ENCODE assay signal across 11 cellular contexts in the genomic region with DNA sequence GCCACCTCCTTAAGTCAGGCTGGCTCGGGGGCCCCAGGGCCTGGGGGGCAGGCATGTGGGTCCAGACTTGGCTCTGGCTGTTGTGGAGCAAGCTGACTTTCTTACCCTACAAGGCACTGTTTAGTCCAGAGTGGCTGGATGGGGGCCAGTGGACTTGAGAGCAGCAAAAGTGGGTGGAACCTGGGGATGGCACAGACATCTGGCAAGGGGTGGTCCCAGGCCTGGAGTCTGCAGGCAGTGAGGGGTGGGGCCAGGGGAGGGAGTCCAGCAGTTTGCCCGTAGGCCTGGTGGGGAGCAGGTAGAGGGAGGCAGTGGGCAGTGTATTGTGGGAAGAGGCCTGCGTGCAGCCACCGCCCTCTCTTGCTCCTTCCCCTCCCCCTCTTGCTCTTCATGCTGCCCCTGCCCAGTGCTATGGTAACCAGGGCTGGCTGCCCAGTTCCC. TPM values are rescaled to one million over a fixed set of nuclear protein-coding genes. Genes with fewer than 3 reads are reported as not detected.
A peak's percentile ranks its signal among the peaks of the same experiment; 100 is the strongest.
DNase-seq lines count a peak whose midpoint lies in the region; ATAC-seq and TF ChIP-seq lines count a peak whose summit lies in the region.
"Had no signal": no experiment of that assay in that cellular context is flagged by ENCODE, and none has a peak within 500 bp of the region (broad histone marks: within the 10 kb centered on the region; RNA-seq: fewer than 3 reads in every experiment).

No MANE protein-coding gene starts in this region.

- TF ChIP-seq CTCF in chondrocyte (IDR thresholded peaks at IDR 0.05): no peak

- no peak overlapping the region for H3K4me3 ChIP-seq in mesodermal cell (ENCODE audit: extremely low read depth, insufficient read depth, low read length, poor library complexity, severe bottlenecking)
- H3K4me3 ChIP-seq in CD8-positive, alpha-beta memory T cell (ENCODE audit: low read length): no peak overlapping the region
- no peak overlapping the region for H3K4me3 ChIP-seq in naive thymus-derived CD4-positive, alpha-beta T cell (ENCODE audit: low read length)

- H3K9me3 ChIP-seq in mesodermal cell (ENCODE audit: control insufficient read depth, low read length): no peaks in the 10 kb centered on the region
- H3K9me3 ChIP-seq in CD8-positive, alpha-beta memory T cell (ENCODE audit: low read length): no peaks in the 10 kb centered on the region
- H3K9me3 ChIP-seq in naive thymus-derived CD4-positive, alpha-beta T cell (ENCODE audit: control insufficient read depth in 2 of 3, low read length in 3 of 3): no peaks in the 10 kb centered on the region

- H3K27ac ChIP-seq in mesodermal cell (ENCODE audit: low read depth, low read length, severe bottlenecking): peak overlapping the region; percentile 87
- no peak overlapping the region for H3K27ac ChIP-seq in CD8-positive, alpha-beta memory T cell (ENCODE audit: low read depth, low read length)
- no peak overlapping the region for H3K27ac ChIP-seq in naive thymus-derived CD4-positive, alpha-beta T cell (ENCODE audit: low read depth, low read length)

- peak overlapping the region; percentile 36 for H3K4me3 Mint-ChIP-seq in activated naive CD8-positive, alpha-beta T cell treated with anti-CD3 and anti-CD28 coated beads, Interleukin-2, amount 10 ng/mL, durations not matched to agents 7 days and 5 days
- no peak overlapping the region for H3K4me3 Mint-ChIP-seq in activated naive CD8-positive, alpha-beta T cell treated with anti-CD3 and anti-CD28 coated beads, Interleukin-2, amount 50 U/mL, for 24 hours
- no peak overlapping the region for H3K4me3 Mint-ChIP-seq in chondrocyte (ENCODE audit: unreplicated experiment)
- no peak overlapping the region for H3K4me3 Mint-ChIP-seq in CD8-positive, alpha-beta memory T cell
- H3K4me3 Mint-ChIP-seq in naive thymus-derived CD8-positive, alpha-beta T cell: peak overlapping the region in 1 of 10 donors; percentile 48
- no peak overlapping the region for H3K4me3 Mint-ChIP-seq in naive thymus-derived CD4-positive, alpha-beta T cell
- H3K4me3 Mint-ChIP-seq: activated naive CD8-positive, alpha-beta T cell; CD4-positive, alpha-beta memory T cell had no signal

- peaks cover 42% of the 10 kb centered on the region for H3K4me1 Mint-ChIP-seq in activated naive CD8-positive, alpha-beta T cell treated with anti-CD3 and anti-CD28 coated beads, Interleukin-2, amount 10 ng/mL, durations not matched to agents 7 days and 5 days
- H3K4me1 Mint-ChIP-seq in activated naive CD8-positive, alpha-beta T cell treated with anti-CD3 and anti-CD28 coated beads, Interleukin-2, amount 50 U/mL, for 24 hours: peaks cover 17% of the 10 kb centered on the region
- H3K4me1 Mint-ChIP-seq in chondrocyte (ENCODE audit: low read depth): peaks cover 57% of the 10 kb centered on the region
- H3K4me1 Mint-ChIP-seq in CD8-positive, alpha-beta memory T cell: peaks cover 0 to 9% (median 3%) of the 10 kb centered on the region in 3 donors
- peaks cover 22 to 56% (median 38%) of the 10 kb centered on the region in 4 donors for H3K4me1 Mint-ChIP-seq in naive thymus-derived CD8-positive, alpha-beta T cell
- peaks cover 0 to 10% (median 6%) of the 10 kb centered on the region in 7 donors for H3K4me1 Mint-ChIP-seq in naive thymus-derived CD4-positive, alpha-beta T cell

- H3K9me3 Mint-ChIP-seq in activated naive CD8-positive, alpha-beta T cell treated with anti-CD3 and anti-CD28 coated beads, Interleukin-2, amount 10 ng/mL, durations not matched to agents 7 days and 5 days: no peaks in the 10 kb centered on the region
- no peaks in the 10 kb centered on the region for H3K9me3 Mint-ChIP-seq in activated naive CD8-positive, alpha-beta T cell treated with anti-CD3 and anti-CD28 coated beads, Interleukin-2, amount 50 U/mL, for 24 hours
- no peaks in the 10 kb centered on the region for H3K9me3 Mint-ChIP-seq in chondrocyte (ENCODE audit: low read depth)
- H3K9me3 Mint-ChIP-seq in CD8-positive, alpha-beta memory T cell: no peaks in the 10 kb centered on the region
- no peaks in the 10 kb centered on the region for H3K9me3 Mint-ChIP-seq in naive thymus-derived CD8-positive, alpha-beta T cell
- no peaks in the 10 kb centered on the region for H3K9me3 Mint-ChIP-seq in naive thymus-derived CD4-positive, alpha-beta T cell
- H3K9me3 Mint-ChIP-seq: CD4-positive, alpha-beta memory T cell had no signal

- CTCF ChIA-PET in CD8-positive, alpha-beta memory T cell (lab: Charles Lee): interaction anchor here (1.3 kb wide), 1 partner anchor 72 kb away, joined by 3 read pairs; no protein-coding TSS in a partner anchor
- CTCF ChIA-PET in naive thymus-derived CD4-positive, alpha-beta T cell (lab: Charles Lee): no interaction called here

- ATAC-seq in activated naive CD8-positive, alpha-beta T cell treated with anti-CD3 and anti-CD28 coated beads, Interleukin-2, amount 10 ng/mL, durations not matched to agents 7 days and 5 days (ENCODE audit: low read depth): no peak
- ATAC-seq in activated naive CD8-positive, alpha-beta T cell treated with anti-CD3 and anti-CD28 coated beads, Interleukin-2, amount 50 U/mL, for 24 hours: no peak
- no peak for ATAC-seq in naive thymus-derived CD8-positive, alpha-beta T cell
- no peak for ATAC-seq in naive thymus-derived CD4-positive, alpha-beta T cell
- no peak for ATAC-seq in activated CD4-positive, CD25-positive, alpha-beta regulatory T cell treated with anti-CD3 and anti-CD28 coated beads, Interleukin-2, amount 50 U/mL, for 24 hours

- H3K27me3 Mint-ChIP-seq in activated naive CD8-positive, alpha-beta T cell treated with anti-CD3 and anti-CD28 coated beads, Interleukin-2, amount 10 ng/mL, durations not matched to agents 7 days and 5 days: peaks cover 7% of the 10 kb centered on the region
- peaks cover 15% of the 10 kb centered on the region for H3K27me3 Mint-ChIP-seq in activated naive CD8-positive, alpha-beta T cell treated with anti-CD3 and anti-CD28 coated beads, Interleukin-2, amount 50 U/mL, for 24 hours
- H3K27me3 Mint-ChIP-seq in chondrocyte (ENCODE audit: low read depth): no peaks in the 10 kb centered on the region
- peaks cover 13 to 35% of the 10 kb centered on the region in 2 donors for H3K27me3 Mint-ChIP-seq in CD8-positive, alpha-beta memory T cell
- peaks cover 0 to 21% (median 8%) of the 10 kb centered on the region in 5 donors for H3K27me3 Mint-ChIP-seq in naive thymus-derived CD8-positive, alpha-beta T cell
- peaks cover 5 to 26% (median 9%) of the 10 kb centered on the region in 5 donors for H3K27me3 Mint-ChIP-seq in naive thymus-derived CD4-positive, alpha-beta T cell

- H3K4me1 ChIP-seq in mesodermal cell (ENCODE audit: control insufficient read depth, insufficient read depth, low read length, poor library complexity, severe bottlenecking): peaks cover 38% of the 10 kb centered on the region
- no peaks in the 10 kb centered on the region for H3K4me1 ChIP-seq in CD8-positive, alpha-beta memory T cell (ENCODE audit: insufficient read depth, low read length)
- no peaks in the 10 kb centered on the region for H3K4me1 ChIP-seq in naive thymus-derived CD4-positive, alpha-beta T cell (ENCODE audit: control insufficient read depth in 2 of 2, insufficient read depth in 2 of 2, low read length in 2 of 2)

- peak overlapping the region; percentile 81 for H3K27ac Mint-ChIP-seq in activated naive CD8-positive, alpha-beta T cell treated with anti-CD3 and anti-CD28 coated beads, Interleukin-2, amount 10 ng/mL, durations not matched to agents 7 days and 5 days
- H3K27ac Mint-ChIP-seq in activated naive CD8-positive, alpha-beta T cell treated with anti-CD3 and anti-CD28 coated beads, Interleukin-2, amount 50 U/mL, for 24 hours: no peak overlapping the region
- H3K27ac Mint-ChIP-seq in chondrocyte (ENCODE audit: unreplicated experiment): peak overlapping the region; percentile 98
- H3K27ac Mint-ChIP-seq in CD8-positive, alpha-beta memory T cell: no peak overlapping the region
- H3K27ac Mint-ChIP-seq in naive thymus-derived CD8-positive, alpha-beta T cell: peak overlapping the region in 2 of 10 donors; percentile 24 to 78
- H3K27ac Mint-ChIP-seq in naive thymus-derived CD4-positive, alpha-beta T cell: no peak overlapping the region
- H3K27ac Mint-ChIP-seq: activated naive CD8-positive, alpha-beta T cell; CD4-positive, alpha-beta memory T cell had no signal

- POLR2A ChIA-PET in activated naive CD8-positive, alpha-beta T cell treated with anti-CD3 and anti-CD28 coated beads, Interleukin-2, amount 10 ng/mL, durations not matched to agents 7 days and 5 days (lab: Charles Lee): interaction anchor here (0.9 to 1.4 kb wide), 2 partner anchors 7 to 45 kb away, joined by 3 to 4 read pairs; a partner anchor contains a TSS
- POLR2A ChIA-PET in CD8-positive, alpha-beta memory T cell (lab: Charles Lee): no interaction called here
- POLR2A ChIA-PET in naive thymus-derived CD8-positive, alpha-beta T cell (lab: Charles Lee): no interaction called here
- POLR2A ChIA-PET in naive thymus-derived CD4-positive, alpha-beta T cell (lab: Charles Lee): interaction anchor here (0.6 kb wide), 1 partner anchor 10 kb away, joined by 3 read pairs; no protein-coding TSS in a partner anchor

- H3K27me3 ChIP-seq in CD8-positive, alpha-beta memory T cell (ENCODE audit: insufficient read depth, low read length, poor library complexity, severe bottlenecking): no peaks in the 10 kb centered on the region
- no peaks in the 10 kb centered on the region for H3K27me3 ChIP-seq in naive thymus-derived CD4-positive, alpha-beta T cell (ENCODE audit: control insufficient read depth in 2 of 2, insufficient read depth in 2 of 2, low read length in 2 of 2)

- intact Hi-C loops in naive thymus-derived CD4-positive, alpha-beta T cell (cut with micrococcal nuclease): no loop called here

- DNase-seq in activated naive CD8-positive, alpha-beta T cell treated with anti-CD3 and anti-CD28 coated beads, Interleukin-2, amount 10 ng/mL, durations not matched to agents 7 days and 5 days: no peak
- DNase-seq in activated naive CD8-positive, alpha-beta T cell treated with anti-CD3 and anti-CD28 coated beads, Interleukin-2, amount 50 U/mL, for 24 hours: no peak
- DNase-seq in chondrocyte (ENCODE audit: low spot score): no peak
- DNase-seq in CD8-positive, alpha-beta memory T cell: no peak
- DNase-seq in naive thymus-derived CD8-positive, alpha-beta T cell: no peak
- DNase-seq in naive thymus-derived CD4-positive, alpha-beta T cell: no peak
- DNase-seq: CD4-positive, alpha-beta memory T cell had no signal

- peaks cover 43% of the 10 kb centered on the region for H3K36me3 ChIP-seq in mesodermal cell (ENCODE audit: control insufficient read depth, insufficient read depth, low read length)
- no peaks in the 10 kb centered on the region for H3K36me3 ChIP-seq in CD8-positive, alpha-beta memory T cell (ENCODE audit: insufficient read depth, low read length)
- H3K36me3 ChIP-seq in naive thymus-derived CD4-positive, alpha-beta T cell (ENCODE audit: control insufficient read depth in 2 of 3, insufficient read depth in 3 of 3, low read length in 3 of 3): no peaks in the 10 kb centered on the region

- H3K36me3 Mint-ChIP-seq in activated naive CD8-positive, alpha-beta T cell treated with anti-CD3 and anti-CD28 coated beads, Interleukin-2, amount 10 ng/mL, durations not matched to agents 7 days and 5 days: no peaks in the 10 kb centered on the region
- H3K36me3 Mint-ChIP-seq in activated naive CD8-positive, alpha-beta T cell treated with anti-CD3 and anti-CD28 coated beads, Interleukin-2, amount 50 U/mL, for 24 hours (ENCODE audit: low read depth): no peaks in the 10 kb centered on the region
- peaks cover 13% of the 10 kb centered on the region for H3K36me3 Mint-ChIP-seq in chondrocyte (ENCODE audit: low read depth)
- H3K36me3 Mint-ChIP-seq in CD8-positive, alpha-beta memory T cell: peaks cover 0 to 5% (median 0%) of the 10 kb centered on the region in 3 donors
- peaks cover 0 to 2% (median 0%) of the 10 kb centered on the region in 3 donors for H3K36me3 Mint-ChIP-seq in naive thymus-derived CD8-positive, alpha-beta T cell
- peaks cover 0 to 15% (median 0%) of the 10 kb centered on the region in 5 donors for H3K36me3 Mint-ChIP-seq in naive thymus-derived CD4-positive, alpha-beta T cell
- H3K36me3 Mint-ChIP-seq: activated naive CD8-positive, alpha-beta T cell; CD4-positive, alpha-beta memory T cell had no signal

- WGBS in mesodermal cell (ENCODE audit: insufficient coverage in 2 of 2), 2 experiments: 67 to 84% methylated on average over 1 to 3 of the region's 4 CpGs

RNA-seq across cellular contexts. Expression of a gene that starts 19.1 kb away (rescaled TPM):
- total RNA-seq in activated naive CD8-positive, alpha-beta T cell treated with anti-CD3 and anti-CD28 coated beads, Interleukin-2, amount 10 ng/mL, durations not matched to agents 7 days and 5 days: 10 to 100 TPM; 18.1 to 23.6 TPM
- total RNA-seq in chondrocyte: 62.9 to 94.9 TPM (median 89.7 TPM) in 3 replicates
- polyA plus RNA-seq in mesodermal cell (2013, experiment 1 of 2): 46.3 TPM
- 41.5 TPM for polyA plus RNA-seq in mesodermal cell (2013, experiment 2 of 2)
- total RNA-seq in CD8-positive, alpha-beta memory T cell: 1 to 10 TPM in 1 of 2 experiments, under 1 TPM in 1; 0.94 to 1.0 TPM
- polyA plus RNA-seq in CD8-positive, alpha-beta memory T cell: 0.48 TPM
- 10 to 100 TPM; 20.3 to 22.5 TPM for total RNA-seq in naive thymus-derived CD8-positive, alpha-beta T cell
- polyA plus RNA-seq in naive thymus-derived CD8-positive, alpha-beta T cell: 1 to 10 TPM; 1.6 to 3.0 (median 2.7) TPM
- total RNA-seq in naive thymus-derived CD4-positive, alpha-beta T cell: 10 to 100 TPM in 4 of 5 experiments, under 1 TPM in 1; 0.41 to 23.2 (median 15.0) TPM
- under 1 TPM; 0.26 to 0.76 TPM for polyA plus RNA-seq in naive thymus-derived CD4-positive, alpha-beta T cell

RNA-seq across cellular contexts. Expression of a gene that starts 35.5 kb away (rescaled TPM):
- total RNA-seq in activated naive CD8-positive, alpha-beta T cell treated with anti-CD3 and anti-CD28 coated beads, Interleukin-2, amount 10 ng/mL, durations not matched to agents 7 days and 5 days: not detected
- total RNA-seq in chondrocyte: 0.70 to 19.8 TPM (median 15.5 TPM) in 3 replicates
- polyA plus RNA-seq in mesodermal cell (2013, experiment 1 of 2): 4.8 TPM
- polyA plus RNA-seq in mesodermal cell (2013, experiment 2 of 2): 5.1 TPM
- total RNA-seq in CD8-positive, alpha-beta memory T cell: not detected
- not detected for polyA plus RNA-seq in CD8-positive, alpha-beta memory T cell
- total RNA-seq in naive thymus-derived CD8-positive, alpha-beta T cell: not detected
- not detected for polyA plus RNA-seq in naive thymus-derived CD8-positive, alpha-beta T cell
- 1 to 10 TPM in 1 of 5 experiments, not detected in 4; 1.5 TPM for total RNA-seq in naive thymus-derived CD4-positive, alpha-beta T cell
- polyA plus RNA-seq in naive thymus-derived CD4-positive, alpha-beta T cell: not detected
- total RNA-seq: CD4-positive, alpha-beta memory T cell had no signal
- polyA plus RNA-seq: CD4-positive, alpha-beta memory T cell; neural cell had no signal

RNA-seq across cellular contexts. Expression of a gene that starts 45.0 kb away (rescaled TPM):
- total RNA-seq in activated naive CD8-positive, alpha-beta T cell treated with anti-CD3 and anti-CD28 coated beads, Interleukin-2, amount 10 ng/mL, durations not matched to agents 7 days and 5 days: 10 to 100 TPM; 31.3 to 32.6 TPM
- total RNA-seq in chondrocyte: 60.9 to 72.4 TPM (median 62.1 TPM) in 3 replicates
- polyA plus RNA-seq in mesodermal cell (2013, experiment 1 of 2): 37.9 TPM
- 33.5 TPM for polyA plus RNA-seq in mesodermal cell (2013, experiment 2 of 2)
- 10 to 100 TPM; 36.9 to 37.1 TPM for total RNA-seq in CD8-positive, alpha-beta memory T cell
- polyA plus RNA-seq in CD8-positive, alpha-beta memory T cell: 32.5 TPM
- total RNA-seq in naive thymus-derived CD8-positive, alpha-beta T cell: 10 to 100 TPM; 22.5 to 26.9 TPM
- 10 to 100 TPM; 12.1 to 22.0 (median 17.0) TPM for polyA plus RNA-seq in naive thymus-derived CD8-positive, alpha-beta T cell
- total RNA-seq in naive thymus-derived CD4-positive, alpha-beta T cell: 10 to 100 TPM; 22.4 to 58.3 (median 37.2) TPM
- 10 to 100 TPM; 11.8 to 23.8 TPM for polyA plus RNA-seq in naive thymus-derived CD4-positive, alpha-beta T cell

Comparison
In these comparisons a context has a peak if more than half of its experiments do, and no peak if none do; other contexts are left out.
1. H3K27ac Mint-ChIP-seq: peak in activated naive CD8-positive, alpha-beta T cell treated with anti-CD3 and anti-CD28 coated beads, Interleukin-2, amount 10 ng/mL, durations not matched to agents 7 days and 5 days (single experiment) and chondrocyte (single experiment); none in activated naive CD8-positive, alpha-beta T cell treated with anti-CD3 and anti-CD28 coated beads, Interleukin-2, amount 50 U/mL, for 24 hours (single experiment), CD8-positive, alpha-beta memory T cell (0 of 8) and naive thymus-derived CD4-positive, alpha-beta T cell (0 of 9).
2. POLR2A ChIA-PET loops: an anchor here in activated naive CD8-positive, alpha-beta T cell treated with anti-CD3 and anti-CD28 coated beads, Interleukin-2, amount 10 ng/mL, durations not matched to agents 7 days and 5 days (0.9 to 1.4 kb wide) and naive thymus-derived CD4-positive, alpha-beta T cell (0.6 kb wide); none called in CD8-positive, alpha-beta memory T cell and naive thymus-derived CD8-positive, alpha-beta T cell.